1 cellular context compared by ENCODE assay signal in genomic region chr10:100370976-100371706, GRCh38.
A peak's percentile ranks its signal among the peaks of the same experiment; 100 is the strongest.
TF ChIP-seq lines count a peak whose summit lies in the region.

No MANE protein-coding gene starts in this region.

TF ChIP-seq in K562, 482 proteins besides CTCF, POLR2A, EP300 and RAD21 (continued from another document and continues in another):
- TF ChIP-seq ZBTB26 (CRISPR knock-in tag; IDR thresholded peaks at IDR 0.05) (no peak), TAF15 (IDR thresholded peaks at IDR 0.05; ENCODE audit: low read depth, low read length) (no peak), ZNF224 (CRISPR knock-in tag; IDR thresholded peaks at IDR 0.05) (no peak), POLR2AphosphoS5 (IDR thresholded peaks at IDR 0.05; ENCODE audit: control insufficient read depth, insufficient read depth, low read depth, low read length) (peak; percentile 69; the same call in 1 of the 2 replicates), HSF4 (CRISPR knock-in tag; IDR thresholded peaks at IDR 0.05; ENCODE audit: borderline replicate concordance) (no peak), CTBP1 (IDR thresholded peaks at IDR 0.05; ENCODE audit: borderline replicate concordance) (peak; percentile 64), NFE2L1 (tag; IDR thresholded peaks at IDR 0.05; ENCODE audit: borderline replicate concordance, low read depth) (no peak), ZNF197 (CRISPR knock-in tag; IDR thresholded peaks at IDR 0.05; ENCODE audit: low read depth) (0 out of 2 replicates have a peak, but pooled peaks have one; percentile 31), SMARCB1 (IDR thresholded peaks at IDR 0.05; ENCODE audit: insufficient read length, low read depth) (no peak), ZBTB12 (CRISPR knock-in tag; IDR thresholded peaks at IDR 0.05) (no peak), HCFC1 (IDR thresholded peaks at IDR 0.05; ENCODE audit: low read depth, low read length) (0 out of 2 replicates have a peak, but pooled peaks have one; percentile 18), CREM (IDR thresholded peaks at IDR 0.05; ENCODE audit: low read depth) (peak; percentile 33; the same call in 1 of the 2 replicates), MYC (IDR thresholded peaks at IDR 0.05; ENCODE audit: low read depth, low read length) (peak; percentile 44), MYC (CRISPR knock-in tag; IDR thresholded peaks at IDR 0.05; ENCODE audit: borderline replicate concordance, low read depth) (no peak), HMG20A (CRISPR knock-in tag; conservative IDR thresholded peaks at IDR 0.05) (no peak), NFE2 (IDR thresholded peaks at IDR 0.05; ENCODE audit: low read depth) (0 out of 2 replicates have a peak, but pooled peaks have one; percentile 8), KLF1 (tag; IDR thresholded peaks at IDR 0.05) (no peak), RBM34 (IDR thresholded peaks at IDR 0.05; ENCODE audit: borderline replicate concordance, insufficient read depth, low read length) (no peak), ZNF124 (CRISPR knock-in tag; IDR thresholded peaks at IDR 0.05) (no peak), CHD7 (IDR thresholded peaks at IDR 0.05; ENCODE audit: low read depth, low read length) (no peak), DLX4 (CRISPR knock-in tag; IDR thresholded peaks at IDR 0.05) (no peak), HDAC1 (IDR thresholded peaks at IDR 0.05) (peak in 1 of 2 experiments; percentile 76; a peak in 2 of 4 replicates), ZBTB17 (CRISPR knock-in tag; IDR thresholded peaks at IDR 0.05) (no peak), ZNF408 (CRISPR knock-in tag; IDR thresholded peaks at IDR 0.05; ENCODE audit: low read depth) (no peak), L3MBTL2 (IDR thresholded peaks at IDR 0.05) (peak; percentile 62), MTA3 (IDR thresholded peaks at IDR 0.05; ENCODE audit: borderline replicate concordance) (0 out of 2 replicates have a peak, but pooled peaks have one; percentile 68), NONO (IDR thresholded peaks at IDR 0.05; ENCODE audit: low read depth in 2 of 2, low read length in 1 of 2) (no peak), HNRNPUL1 (IDR thresholded peaks at IDR 0.05; ENCODE audit: low read length) (no peak), RNF219 (CRISPR knock-in tag; IDR thresholded peaks at IDR 0.05) (no peak), MAFF (IDR thresholded peaks at IDR 0.05; ENCODE audit: low read length) (no peak), SLC30A9 (CRISPR knock-in tag; IDR thresholded peaks at IDR 0.05) (no peak), HEY1 (CRISPR knock-in tag; IDR thresholded peaks at IDR 0.05; ENCODE audit: borderline replicate concordance) (no peak)
- TF ChIP-seq, protein P1, sequence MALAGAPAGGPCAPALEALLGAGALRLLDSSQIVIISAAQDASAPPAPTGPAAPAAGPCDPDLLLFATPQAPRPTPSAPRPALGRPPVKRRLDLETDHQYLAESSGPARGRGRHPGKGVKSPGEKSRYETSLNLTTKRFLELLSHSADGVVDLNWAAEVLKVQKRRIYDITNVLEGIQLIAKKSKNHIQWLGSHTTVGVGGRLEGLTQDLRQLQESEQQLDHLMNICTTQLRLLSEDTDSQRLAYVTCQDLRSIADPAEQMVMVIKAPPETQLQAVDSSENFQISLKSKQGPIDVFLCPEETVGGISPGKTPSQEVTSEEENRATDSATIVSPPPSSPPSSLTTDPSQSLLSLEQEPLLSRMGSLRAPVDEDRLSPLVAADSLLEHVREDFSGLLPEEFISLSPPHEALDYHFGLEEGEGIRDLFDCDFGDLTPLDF (CRISPR knock-in tag; IDR thresholded peaks at IDR 0.05): no peak
- TF ChIP-seq, protein P2, sequence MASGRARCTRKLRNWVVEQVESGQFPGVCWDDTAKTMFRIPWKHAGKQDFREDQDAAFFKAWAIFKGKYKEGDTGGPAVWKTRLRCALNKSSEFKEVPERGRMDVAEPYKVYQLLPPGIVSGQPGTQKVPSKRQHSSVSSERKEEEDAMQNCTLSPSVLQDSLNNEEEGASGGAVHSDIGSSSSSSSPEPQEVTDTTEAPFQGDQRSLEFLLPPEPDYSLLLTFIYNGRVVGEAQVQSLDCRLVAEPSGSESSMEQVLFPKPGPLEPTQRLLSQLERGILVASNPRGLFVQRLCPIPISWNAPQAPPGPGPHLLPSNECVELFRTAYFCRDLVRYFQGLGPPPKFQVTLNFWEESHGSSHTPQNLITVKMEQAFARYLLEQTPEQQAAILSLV (tag; IDR thresholded peaks at IDR 0.05): no peak
- TF ChIP-seq, protein P3, sequence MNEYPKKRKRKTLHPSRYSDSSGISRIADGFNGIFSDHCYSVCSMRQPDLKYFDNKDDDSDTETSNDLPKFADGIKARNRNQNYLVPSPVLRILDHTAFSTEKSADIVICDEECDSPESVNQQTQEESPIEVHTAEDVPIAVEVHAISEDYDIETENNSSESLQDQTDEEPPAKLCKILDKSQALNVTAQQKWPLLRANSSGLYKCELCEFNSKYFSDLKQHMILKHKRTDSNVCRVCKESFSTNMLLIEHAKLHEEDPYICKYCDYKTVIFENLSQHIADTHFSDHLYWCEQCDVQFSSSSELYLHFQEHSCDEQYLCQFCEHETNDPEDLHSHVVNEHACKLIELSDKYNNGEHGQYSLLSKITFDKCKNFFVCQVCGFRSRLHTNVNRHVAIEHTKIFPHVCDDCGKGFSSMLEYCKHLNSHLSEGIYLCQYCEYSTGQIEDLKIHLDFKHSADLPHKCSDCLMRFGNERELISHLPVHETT (CRISPR knock-in tag; conservative IDR thresholded peaks at IDR 0.05 in 1 of 2, IDR thresholded peaks at IDR 0.05 in 1 of 2): peak in 1 of 2 experiments; percentile 43; a peak in 1 of 4 replicates
- TF ChIP-seq, protein P4, sequence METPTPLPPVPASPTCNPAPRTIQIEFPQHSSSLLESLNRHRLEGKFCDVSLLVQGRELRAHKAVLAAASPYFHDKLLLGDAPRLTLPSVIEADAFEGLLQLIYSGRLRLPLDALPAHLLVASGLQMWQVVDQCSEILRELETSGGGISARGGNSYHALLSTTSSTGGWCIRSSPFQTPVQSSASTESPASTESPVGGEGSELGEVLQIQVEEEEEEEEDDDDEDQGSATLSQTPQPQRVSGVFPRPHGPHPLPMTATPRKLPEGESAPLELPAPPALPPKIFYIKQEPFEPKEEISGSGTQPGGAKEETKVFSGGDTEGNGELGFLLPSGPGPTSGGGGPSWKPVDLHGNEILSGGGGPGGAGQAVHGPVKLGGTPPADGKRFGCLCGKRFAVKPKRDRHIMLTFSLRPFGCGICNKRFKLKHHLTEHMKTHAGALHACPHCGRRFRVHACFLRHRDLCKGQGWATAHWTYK (CRISPR knock-in tag; IDR thresholded peaks at IDR 0.05): 0 out of 2 replicates have a peak, but pooled peaks have one; percentile 12
